Comparison of ENCODE assay signal across 13 cellular contexts in the genomic region with DNA sequence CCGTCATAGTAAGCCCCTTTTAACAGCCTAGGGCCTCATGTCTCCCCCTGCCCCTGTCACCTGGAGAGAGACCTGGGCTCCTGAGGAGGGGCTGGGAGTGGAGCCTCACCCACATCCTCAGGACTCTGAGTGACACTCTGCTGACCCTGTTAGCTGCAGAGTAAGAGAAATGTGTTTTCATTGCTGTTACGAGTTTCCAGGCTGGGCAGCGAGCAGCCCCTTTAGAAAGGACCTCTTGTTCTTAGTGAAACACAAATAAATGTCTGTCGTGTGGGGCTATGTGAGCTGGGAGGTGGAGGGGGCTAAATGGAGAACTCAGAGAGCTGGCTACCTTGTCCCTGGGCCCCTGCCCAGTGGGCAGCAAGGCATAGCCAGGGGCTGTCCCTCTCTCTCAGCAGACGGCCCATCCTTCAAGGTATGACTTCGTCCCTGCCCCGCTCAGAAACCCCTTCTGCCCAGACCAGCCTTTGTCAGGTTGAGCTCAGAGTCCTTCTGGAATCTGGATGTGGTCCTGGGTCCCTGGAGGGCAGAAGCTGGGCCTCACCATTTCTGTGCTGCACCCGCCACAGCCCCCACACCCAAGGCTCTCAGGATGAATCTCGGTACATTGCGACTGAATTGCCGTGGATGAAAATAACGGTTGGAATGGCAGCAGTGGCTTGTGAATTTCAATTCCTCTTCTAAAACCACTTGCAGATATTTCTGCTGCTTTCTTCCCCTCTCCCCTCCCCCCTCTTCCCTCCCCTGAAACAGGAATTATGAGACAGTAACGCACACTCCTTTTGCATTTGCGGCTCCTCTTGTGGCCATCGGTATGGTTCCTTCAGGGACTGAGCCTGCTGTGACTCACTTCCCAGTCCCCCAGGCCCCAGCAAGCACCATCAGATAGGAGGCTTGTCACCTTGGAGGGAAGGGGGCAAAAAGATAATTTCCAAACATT. TPM values are rescaled to one million over a fixed set of nuclear protein-coding genes. Genes with fewer than 3 reads are reported as not detected.
A peak's percentile ranks its signal among the peaks of the same experiment; 100 is the strongest.
DNase-seq lines count a peak whose midpoint lies in the region; ATAC-seq, FAIRE-seq and TF ChIP-seq lines count a peak whose summit lies in the region.
"Had no signal": no experiment of that assay in that cellular context is flagged by ENCODE, and none has a peak within 500 bp of the region (broad histone marks: within the 10 kb centered on the region; RNA-seq: fewer than 3 reads in every experiment).

No MANE protein-coding gene starts in this region.

- H3K4me3 ChIP-seq in right lobe of liver (no peak overlapping the region), HepG2 (replicated peaks in 1 of 3; ENCODE audit: insufficient read depth in 1 of 3, low read depth in 2 of 3, low read length in 3 of 3) (no peak overlapping the region), lower lobe of right lung (no peak overlapping the region)
- H3K4me3 ChIP-seq: thoracic aorta had no signal

- no peaks in the 10 kb centered on the region for H3K36me3 ChIP-seq in right lobe of liver
- no peaks in the 10 kb centered on the region for H3K36me3 ChIP-seq in HepG2 (replicated peaks in 1 of 2; ENCODE audit: control insufficient read depth in 1 of 2, insufficient read depth in 2 of 2, low read length in 2 of 2)
- no peaks in the 10 kb centered on the region for H3K36me3 ChIP-seq in lower lobe of right lung
- H3K36me3 ChIP-seq: thoracic aorta had no signal

- no peak for TF ChIP-seq RAD21 in HepG2 (CRISPR knock-in tag; IDR thresholded peaks at IDR 0.05)

- H4K20me1 ChIP-seq in HepG2 (ENCODE audit: insufficient read depth, low read length), result no peaks in the 10 kb centered on the region

- CTCF ChIA-PET in HepG2 (lab: Yijun Ruan, JAX; ENCODE audit: low intra/inter-chr PET ratio, low total read pairs), result no interaction called here

- H3K27me3 ChIP-seq in right lobe of liver (no peaks in the 10 kb centered on the region), HepG2 (ENCODE audit: control insufficient read depth in 1 of 2, insufficient read depth in 2 of 2, low read length in 2 of 2) (peaks cover 3 to 24% of the 10 kb centered on the region in 2 experiments; a peak in 4 of 5 replicates), lower lobe of right lung (ENCODE audit: low read depth) (peaks cover 17% of the 10 kb centered on the region)

- TF ChIP-seq CTCF in right lobe of liver (IDR thresholded peaks at IDR 0.05) (no peak), HepG2 (CRISPR knock-in tag; IDR thresholded peaks at IDR 0.05) (no peak), lower lobe of right lung (IDR thresholded peaks at IDR 0.05) (no peak)

- intact Hi-C loops in right lobe of liver (cut with DNase I) (no loop called here), HepG2 (cut with micrococcal nuclease; ENCODE audit: unreplicated experiment) (loop anchor here (10.0 kb wide), 1 partner anchor 112 kb away; no protein-coding TSS in a partner anchor), lower lobe of right lung (cut with DNase I) (no loop called here)

- no peak overlapping the region for H2AFZ ChIP-seq in HepG2 (ENCODE audit: low read length)

- no peaks in the 10 kb centered on the region for H3K79me2 ChIP-seq in HepG2 (ENCODE audit: insufficient read depth, low read length)

- no peak for FAIRE-seq in HepG2 (lab: Jason Lieb, UNC)

- ATAC-seq in right lobe of liver, result peak; percentile 14 to 66 (median 47)
- no peak for ATAC-seq in HepG2
- peak; percentile 19 for ATAC-seq in SK-N-SH treated with all-trans-retinoic acid at 6 μM for 48 hours
- peak; percentile 11 to 36 for ATAC-seq in lower lobe of right lung
- no peak for ATAC-seq in HG03432 (IDR thresholded peaks at IDR 0.05; ENCODE audit: unreplicated experiment)
- ATAC-seq in GM21381 (IDR thresholded peaks at IDR 0.05; ENCODE audit: unreplicated experiment), result no peak
- ATAC-seq: naive thymus-derived CD8-positive, alpha-beta T cell had no signal

- WGBS in right lobe of liver (ENCODE audit: insufficient coverage, low coverage, low lambda C conversion rate, missing lambda C conversion rate), result 50% methylated on average over 6 of the region's 15 CpGs
- WGBS in HepG2 (ENCODE audit: low lambda C conversion rate), result 60% methylated on average over 12 of the region's 15 CpGs

- no TSS peak for BruUV-seq in HepG2 (replicated peaks; lab: Mats Ljungman, UMichigan)

- H3K4me1 ChIP-seq in right lobe of liver (no peaks in the 10 kb centered on the region), HepG2 (ENCODE audit: insufficient read depth, low read length) (peaks cover 51% of the 10 kb centered on the region), lower lobe of right lung (peaks cover 35% of the 10 kb centered on the region)

- H3K9me3 ChIP-seq in right lobe of liver, result no peaks in the 10 kb centered on the region
- H3K9me3 ChIP-seq in HepG2 (ENCODE audit: low read length), result no peaks in the 10 kb centered on the region
- no peaks in the 10 kb centered on the region for H3K9me3 ChIP-seq in lower lobe of right lung
- H3K9me3 ChIP-seq: thoracic aorta had no signal

- H3K4me2 ChIP-seq in HepG2 (ENCODE audit: low read depth, low read length), result no peak overlapping the region

- in situ Hi-C loops in HepG2 (cut with HindIII; ENCODE audit: extremely low pct_ligation_motif_present, low pct_unique_long_range_greater_than_20kb), result no loop called here

- H3K27ac ChIP-seq in right lobe of liver (no peak overlapping the region), HepG2 (ENCODE audit: extremely low read length, insufficient read depth, low read length) (no peak overlapping the region), lower lobe of right lung (peak overlapping the region; percentile 25)
- H3K27ac ChIP-seq: thoracic aorta had no signal

- DNase-seq in right lobe of liver (peak in 1 of 3 donors; percentile 39), HepG2 (ENCODE audit: low spot score) (no peak), lower lobe of right lung (no peak), GOT3 (lab: John Stamatoyannopoulos, UW) (no peak), NCI-H187 (lab: John Stamatoyannopoulos, UW) (no peak)
- DNase-seq: activated CD4-positive, CD25-positive, alpha-beta regulatory T cell; hippocampal formation; stimulated activated CD4-positive, alpha-beta T cell treated with anti-CD3 and anti-CD28 coated beads, Interleukin-2, amount 100 ng/mL, for 48 hours had no signal

- POLR2A ChIA-PET in HepG2 (lab: Yijun Ruan, JAX), result no interaction called here

- no peak for TF ChIP-seq EP300 in HepG2 (IDR thresholded peaks at IDR 0.05; ENCODE audit: low read depth in 2 of 2, low read length in 2 of 2)
- TF ChIP-seq EP300 in HepG2 (CRISPR knock-in tag; IDR thresholded peaks at IDR 0.05; ENCODE audit: borderline replicate concordance), result no peak

- TF ChIP-seq POLR2A in right lobe of liver (IDR thresholded peaks at IDR 0.05) (no peak), HepG2 (IDR thresholded peaks at IDR 0.05; ENCODE audit: insufficient read depth in 1 of 2, low read depth in 2 of 2, low read length in 2 of 2) (no peak)

- no peak overlapping the region for H3K9ac ChIP-seq in HepG2 (ENCODE audit: insufficient read depth, low read depth, low read length)

RNA-seq across cellular contexts. Expression of gene DCANP1, which starts 10.0 kb away (rescaled TPM):
- not detected for total RNA-seq in right lobe of liver
- not detected in 2 replicates for total RNA-seq in HepG2 (2016; rRNA removed; fragmentation: Illumina TruSeq; extraction: Trizol)
- total RNA-seq in HepG2 (2016; cell fraction: cytosol; rRNA removed; fragmentation: Illumina TruSeq; extraction: Trizol; ENCODE audit: low read depth), result not detected in 2 replicates
- total RNA-seq in HepG2 (2016; cell fraction: insoluble cytoplasmic fraction; rRNA removed; fragmentation: Illumina TruSeq; extraction: Trizol), result not detected in 2 replicates
- not detected in 2 replicates for total RNA-seq in HepG2 (2016; cell fraction: membrane; rRNA removed; fragmentation: Illumina TruSeq; extraction: Trizol)
- total RNA-seq in HepG2 (2016; cell fraction: nucleus; rRNA removed; fragmentation: Illumina TruSeq; extraction: Trizol), result not detected in 2 replicates
- polyA plus RNA-seq in HepG2 (2011; rRNA removed), result not detected in 2 replicates
- polyA plus RNA-seq in HepG2 (2011; cell fraction: cytosol; rRNA removed), result not detected in 2 replicates
- polyA plus RNA-seq in HepG2 (2011; cell fraction: nucleus; rRNA removed), result not detected in 2 replicates
- not detected in 2 replicates for polyA plus RNA-seq in HepG2 (2012)
- not detected in 2 replicates for polyA plus RNA-seq in HepG2 (2016; cell fraction: cytosol; fragmentation: Illumina TruSeq; extraction: Trizol; ENCODE audit: low read depth)
- polyA plus RNA-seq in HepG2 (2016; cell fraction: insoluble cytoplasmic fraction; fragmentation: Illumina TruSeq; extraction: Trizol; ENCODE audit: low read depth), result not detected in 2 replicates
- not detected in 2 replicates for polyA plus RNA-seq in HepG2 (2016; cell fraction: membrane; fragmentation: Illumina TruSeq; extraction: Trizol; ENCODE audit: low read depth)
- polyA plus RNA-seq in HepG2 (2016; cell fraction: nucleus; fragmentation: Illumina TruSeq; extraction: Trizol; ENCODE audit: insufficient read depth, low read depth), result not detected in 2 replicates
- polyA minus RNA-seq in HepG2 (2011; rRNA and poly(A)+ RNA removed; ENCODE audit: low replicate concordance), result not detected in 2 replicates
- not detected in 2 replicates for polyA minus RNA-seq in HepG2 (2011; cell fraction: cytosol; rRNA and poly(A)+ RNA removed)
- not detected in 2 replicates for polyA minus RNA-seq in HepG2 (2011; cell fraction: nucleus; rRNA and poly(A)+ RNA removed)
- total RNA-seq in lower lobe of right lung, result not detected
- total RNA-seq: naive thymus-derived CD8-positive, alpha-beta T cell; thoracic aorta had no signal
- polyA plus RNA-seq: naive thymus-derived CD8-positive, alpha-beta T cell had no signal

RNA-seq across cellular contexts. Expression of gene TIFAB, which starts 15.0 kb away (rescaled TPM):
- total RNA-seq in right lobe of liver (under 1 TPM in 2 of 6 experiments, not detected in 4; 0.05 to 0.09 TPM), HepG2 (2016; rRNA removed; fragmentation: Illumina TruSeq; extraction: Trizol) (not detected in 2 replicates), lower lobe of right lung (0.30 TPM)
- total RNA-seq in HepG2 (2016; cell fraction: cytosol; rRNA removed; fragmentation: Illumina TruSeq; extraction: Trizol; ENCODE audit: low read depth), result not detected in 2 replicates
- total RNA-seq in HepG2 (2016; cell fraction: insoluble cytoplasmic fraction; rRNA removed; fragmentation: Illumina TruSeq; extraction: Trizol), result not detected in 2 replicates
- not detected in 2 replicates for total RNA-seq in HepG2 (2016; cell fraction: membrane; rRNA removed; fragmentation: Illumina TruSeq; extraction: Trizol)
- total RNA-seq in HepG2 (2016; cell fraction: nucleus; rRNA removed; fragmentation: Illumina TruSeq; extraction: Trizol), result not detected in 2 replicates
- not detected in 2 replicates for polyA plus RNA-seq in HepG2 (2011; rRNA removed)
- not detected in 2 replicates for polyA plus RNA-seq in HepG2 (2011; cell fraction: cytosol; rRNA removed)
- not detected in 2 replicates for polyA plus RNA-seq in HepG2 (2011; cell fraction: nucleus; rRNA removed)
- polyA plus RNA-seq in HepG2 (2012), result not detected in 2 replicates
- not detected in 2 replicates for polyA plus RNA-seq in HepG2 (2016; cell fraction: cytosol; fragmentation: Illumina TruSeq; extraction: Trizol; ENCODE audit: low read depth)
- polyA plus RNA-seq in HepG2 (2016; cell fraction: insoluble cytoplasmic fraction; fragmentation: Illumina TruSeq; extraction: Trizol; ENCODE audit: low read depth), result not detected in 2 replicates
- polyA plus RNA-seq in HepG2 (2016; cell fraction: membrane; fragmentation: Illumina TruSeq; extraction: Trizol; ENCODE audit: low read depth), result not detected in 2 replicates
- polyA plus RNA-seq in HepG2 (2016; cell fraction: nucleus; fragmentation: Illumina TruSeq; extraction: Trizol; ENCODE audit: insufficient read depth, low read depth), result not detected in 2 replicates
- polyA minus RNA-seq in HepG2 (2011; rRNA and poly(A)+ RNA removed; ENCODE audit: low replicate concordance), result not detected in 2 replicates
- polyA minus RNA-seq in HepG2 (2011; cell fraction: cytosol; rRNA and poly(A)+ RNA removed), result not detected in 2 replicates
- not detected in 2 replicates for polyA minus RNA-seq in HepG2 (2011; cell fraction: nucleus; rRNA and poly(A)+ RNA removed)
- total RNA-seq: naive thymus-derived CD8-positive, alpha-beta T cell; thoracic aorta had no signal
- polyA plus RNA-seq: naive thymus-derived CD8-positive, alpha-beta T cell had no signal

RNA-seq across cellular contexts. Expression of gene MACROH2A1, which starts 38.1 kb away (rescaled TPM):
- 100 to 1,000 TPM in 2 of 6 experiments, 10 to 100 TPM in 4; 40.0 to 113 (median 51.6) TPM for total RNA-seq in right lobe of liver
- total RNA-seq in HepG2 (2016; rRNA removed; fragmentation: Illumina TruSeq; extraction: Trizol), result 141 and 158 TPM in 2 replicates
- total RNA-seq in HepG2 (2016; cell fraction: cytosol; rRNA removed; fragmentation: Illumina TruSeq; extraction: Trizol; ENCODE audit: low read depth), result 34.0 and 36.6 TPM in 2 replicates
- 139 and 158 TPM in 2 replicates for total RNA-seq in HepG2 (2016; cell fraction: insoluble cytoplasmic fraction; rRNA removed; fragmentation: Illumina TruSeq; extraction: Trizol)
- total RNA-seq in HepG2 (2016; cell fraction: membrane; rRNA removed; fragmentation: Illumina TruSeq; extraction: Trizol), result 72.7 and 73.0 TPM in 2 replicates
- 138 and 155 TPM in 2 replicates for total RNA-seq in HepG2 (2016; cell fraction: nucleus; rRNA removed; fragmentation: Illumina TruSeq; extraction: Trizol)
- 64.7 and 69.1 TPM in 2 replicates for polyA plus RNA-seq in HepG2 (2011; rRNA removed)
- polyA plus RNA-seq in HepG2 (2011; cell fraction: cytosol; rRNA removed), result 58.5 and 70.5 TPM in 2 replicates
- 131 and 137 TPM in 2 replicates for polyA plus RNA-seq in HepG2 (2011; cell fraction: nucleus; rRNA removed)
- 67.6 and 67.7 TPM in 2 replicates for polyA plus RNA-seq in HepG2 (2012)
- polyA plus RNA-seq in HepG2 (2016; cell fraction: cytosol; fragmentation: Illumina TruSeq; extraction: Trizol; ENCODE audit: low read depth), result 42.2 and 45.6 TPM in 2 replicates
- 188 and 202 TPM in 2 replicates for polyA plus RNA-seq in HepG2 (2016; cell fraction: insoluble cytoplasmic fraction; fragmentation: Illumina TruSeq; extraction: Trizol; ENCODE audit: low read depth)
- polyA plus RNA-seq in HepG2 (2016; cell fraction: membrane; fragmentation: Illumina TruSeq; extraction: Trizol; ENCODE audit: low read depth), result 69.9 and 70.3 TPM in 2 replicates
- 226 and 231 TPM in 2 replicates for polyA plus RNA-seq in HepG2 (2016; cell fraction: nucleus; fragmentation: Illumina TruSeq; extraction: Trizol; ENCODE audit: insufficient read depth, low read depth)
- 58.8 and 154 TPM in 2 replicates for polyA minus RNA-seq in HepG2 (2011; rRNA and poly(A)+ RNA removed; ENCODE audit: low replicate concordance)
- 32.4 and 34.2 TPM in 2 replicates for polyA minus RNA-seq in HepG2 (2011; cell fraction: cytosol; rRNA and poly(A)+ RNA removed)
- polyA minus RNA-seq in HepG2 (2011; cell fraction: nucleus; rRNA and poly(A)+ RNA removed), result 125 and 144 TPM in 2 replicates
- 258 TPM for total RNA-seq in lower lobe of right lung

Comparison
In these comparisons a context has a peak if more than half of its experiments do, and no peak if none do; other contexts are left out.
1. ATAC-seq: peak in right lobe of liver (4 of 4), SK-N-SH treated with all-trans-retinoic acid at 6 μM for 48 hours (single experiment) and lower lobe of right lung (2 of 2); none in HepG2 (single experiment), HG03432 (single experiment) and GM21381 (single experiment).